In genomic region chr12:5230861-5231260, GRCh38 we compare ENCODE assay signal across 26 cellular contexts.
"Had no signal": no experiment of that assay in that cellular context is flagged by ENCODE, and none has a peak within 500 bp of the region (broad histone marks: within the 10 kb centered on the region; RNA-seq: fewer than 3 reads in every experiment).

No MANE protein-coding gene starts in this region.

- H3K4me1 ChIP-seq: esophagus muscularis mucosa, parathyroid adenoma, right atrium auricular region, stomach, thyroid gland had no signal

- H3K27ac ChIP-seq: dorsolateral prefrontal cortex, epithelial cell of prostate, esophagus muscularis mucosa, neural progenitor cell, parathyroid adenoma, right atrium auricular region, stomach, thyroid gland had no signal

- H2AFZ ChIP-seq: neural progenitor cell, parathyroid adenoma had no signal

- H3K4me3 ChIP-seq: dorsolateral prefrontal cortex, esophagus muscularis mucosa, lung, mucosa of descending colon, neural progenitor cell, right atrium auricular region, smooth muscle cell, stomach, thyroid gland had no signal

- H3K4me2 ChIP-seq: neural progenitor cell, smooth muscle cell had no signal

- H3K27me3 ChIP-seq: right atrium auricular region, thyroid gland had no signal

- H3K36me3 ChIP-seq: esophagus muscularis mucosa, neural progenitor cell, right atrium auricular region, stomach, thyroid gland had no signal

- FAIRE-seq: colon, frontal cortex, kidney had no signal

- H3K9ac ChIP-seq: neural progenitor cell, parathyroid adenoma had no signal

- DNase-seq: effector CD4-positive, alpha-beta T cell; hypothalamus; kidney; mucosa of descending colon; naive B cell; stimulated activated CD4-positive, alpha-beta T cell treated with anti-CD3 and anti-CD28 coated beads, Interleukin-12 subunit alpha, Interleukin-12 subunit beta, amount 100 ng/mL, for 4 hours; stimulated activated CD4-positive, alpha-beta T cell treated with anti-CD3 and anti-CD28 coated beads, Interleukin-1b, Interleukin-23, amount 100 ng/mL, for 48 hours; stimulated activated CD4-positive, alpha-beta T cell treated with anti-CD3 and anti-CD28 coated beads, Interleukin-4, amount 100 ng/mL, for 1 hour; stimulated activated CD8-positive, alpha-beta memory T cell treated with anti-CD3 and anti-CD28 coated beads, Interleukin-4, amount 100 ng/mL, for 48 hours; stimulated activated naive CD4-positive, alpha-beta T cell treated with Interleukin-2 at 50 U/mL for 16 hours; stomach; thyroid gland; trophoblast cell had no signal

- H3K9me3 ChIP-seq: esophagus muscularis mucosa, mucosa of descending colon, right atrium auricular region, stomach, thyroid gland had no signal

- ATAC-seq: left lobe of liver; mucosa of descending colon; natural killer cell treated with Interleukin-12 subunit alpha and Interleukin-12 subunit beta and Interleukin-15 and Interleukin-18, amount 100 ng/mL, for 72 hours; sciatic nerve had no signal
